ENCODE assay signal across 9 cellular contexts in the genomic region with DNA sequence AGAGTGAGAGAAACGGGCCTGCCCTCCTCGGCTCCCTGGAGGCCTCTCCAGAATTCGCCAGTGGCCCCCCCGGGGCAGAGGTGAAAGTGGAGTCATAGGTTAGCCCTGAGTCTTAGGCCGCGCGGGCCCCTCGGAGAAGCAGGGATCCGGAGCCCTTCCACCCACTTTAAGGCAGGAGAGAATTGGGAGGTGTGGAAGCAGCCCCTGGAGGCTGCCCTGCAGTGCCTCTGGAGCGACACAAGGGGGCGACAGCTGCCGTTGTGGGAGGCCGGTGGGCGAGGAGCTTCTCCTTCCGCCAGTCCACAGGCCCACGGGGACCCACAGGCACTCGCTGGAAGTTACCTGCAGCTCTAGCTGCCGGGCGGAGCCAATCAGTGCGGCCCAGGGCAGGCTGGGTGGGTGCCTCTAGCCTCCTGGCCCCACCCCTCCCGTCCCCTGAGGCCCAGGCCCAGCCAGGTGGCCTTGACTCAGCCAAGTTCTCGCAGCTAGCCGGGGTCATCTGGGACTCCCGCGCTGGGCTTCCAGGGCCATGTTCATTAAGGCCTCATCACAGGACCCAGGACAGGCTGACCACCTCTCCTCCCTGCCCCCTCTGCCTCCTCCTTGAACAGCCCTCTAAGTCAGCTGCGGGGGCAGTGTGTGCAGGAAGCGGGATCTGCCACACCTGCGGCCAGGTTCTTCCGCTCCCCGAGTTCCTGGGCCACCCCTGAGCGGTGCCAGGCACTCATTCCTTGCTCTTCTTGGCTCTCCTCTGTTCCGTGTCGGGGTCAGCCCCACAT. TPM values are rescaled to one million over a fixed set of nuclear protein-coding genes. Genes with fewer than 3 reads are reported as not detected.
DNase-seq lines count a peak whose midpoint lies in the region; ATAC-seq and TF ChIP-seq lines count a peak whose summit lies in the region.
"Had no signal": no experiment of that assay in that cellular context is flagged by ENCODE, and none has a peak within 500 bp of the region (broad histone marks: within the 10 kb centered on the region; RNA-seq: fewer than 3 reads in every experiment).

No MANE protein-coding gene starts in this region.

- H3K27me3 Mint-ChIP-seq in activated T-helper 2 cell treated with anti-CD3 and anti-CD28 coated beads, Interferon-gamma antibody, Interleukin-2, Interleukin-4, amounts not matched to agents 10 μg/mL and 5 μg/mL and 100 μg/mL, durations not matched to agents 14 hours and 24 hours and 36 hours (ENCODE audit: low read depth), result no peaks in the 10 kb centered on the region

- DNase-seq in GM10248 (ENCODE audit: extremely low spot score) (peak; percentile 69), OCI-LY7 (ENCODE audit: low spot score) (peak; percentile 71), fibroblast of villous mesenchyme (ENCODE audit: low read depth) (no peak), psoas muscle (peak; percentile 73 to 88), left lobe of liver (ENCODE audit: low spot score) (no peak), GF-D8 (lab: John Stamatoyannopoulos, UW) (no peak)
- DNase-seq in activated T-helper 2 cell treated with anti-CD3 and anti-CD28 coated beads, Interferon-gamma antibody, Interleukin-2, Interleukin-4, amounts not matched to agents 10 μg/mL and 5 μg/mL and 100 μg/mL, durations not matched to agents 14 hours and 24 hours and 36 hours (ENCODE audit: low spot score), result peak; percentile 63

- peaks cover 47% of the 10 kb centered on the region for H3K4me1 Mint-ChIP-seq in activated T-helper 2 cell treated with anti-CD3 and anti-CD28 coated beads, Interferon-gamma antibody, Interleukin-2, Interleukin-4, amounts not matched to agents 10 μg/mL and 5 μg/mL and 100 μg/mL, durations not matched to agents 14 hours and 24 hours and 36 hours (ENCODE audit: low read depth)

- H3K4me3 Mint-ChIP-seq in activated T-helper 2 cell treated with anti-CD3 and anti-CD28 coated beads, Interferon-gamma antibody, Interleukin-2, Interleukin-4, amounts not matched to agents 10 μg/mL and 5 μg/mL and 100 μg/mL, durations not matched to agents 14 hours and 24 hours and 36 hours (ENCODE audit: low read depth), result peak overlapping the region; percentile 73

- peaks cover 21% of the 10 kb centered on the region; the same call in 1 of the 2 replicates for H3K36me3 ChIP-seq in OCI-LY7 (ENCODE audit: insufficient read depth, low read length)
- H3K36me3 ChIP-seq in psoas muscle (ENCODE audit: insufficient read depth in 1 of 2, low read depth in 1 of 2), result no peaks in the 10 kb centered on the region

- peaks cover 29% of the 10 kb centered on the region for H3K36me3 Mint-ChIP-seq in activated T-helper 2 cell treated with anti-CD3 and anti-CD28 coated beads, Interferon-gamma antibody, Interleukin-2, Interleukin-4, amounts not matched to agents 10 μg/mL and 5 μg/mL and 100 μg/mL, durations not matched to agents 14 hours and 24 hours and 36 hours (ENCODE audit: low read depth)

- BruUV-seq in OCI-LY7 (replicated peaks; lab: Mats Ljungman, UMichigan), result no TSS peak

- POLR2A ChIA-PET in GM10248 (lab: Yijun Ruan, JAX) (no interaction called here), OCI-LY7 (lab: Charles Lee) (interaction anchor here (0.8 to 2.7 kb wide), 3 partner anchors 10 to 266 kb away, joined by 3 to 14 read pairs (median 4); no protein-coding TSS in a partner anchor)

- CTCF ChIA-PET in GM10248 (lab: Yijun Ruan, JAX), result interaction anchor here (1.0 to 21.1 kb wide), 28 partner anchors 8 to 193 kb away, joined by 3 to 452 read pairs (median 4); partner anchors contain the start of gene CREB3L1
- CTCF ChIA-PET in OCI-LY7 (lab: Charles Lee; ENCODE audit: unreplicated experiment), result interaction anchor here (0.5 to 1.9 kb wide), 4 partner anchors 9 to 20 kb away, joined by 4 to 10 read pairs (median 5); no protein-coding TSS in a partner anchor

- H3K4me1 ChIP-seq in OCI-LY7 (ENCODE audit: insufficient read depth, low read length, poor library complexity, severe bottlenecking), result peaks cover 38% of the 10 kb centered on the region
- peaks cover 33% of the 10 kb centered on the region for H3K4me1 ChIP-seq in psoas muscle

- peak overlapping the region; percentile 43; the same call in 1 of the 2 replicates for H3K4me2 ChIP-seq in OCI-LY7 (ENCODE audit: low read length)

- H3K9me3 ChIP-seq in OCI-LY7 (ENCODE audit: low read length) (no peaks in the 10 kb centered on the region), psoas muscle (no peaks in the 10 kb centered on the region)

- H3K79me2 ChIP-seq in OCI-LY7 (ENCODE audit: insufficient read depth, low read depth, low read length), result peaks cover 36% of the 10 kb centered on the region

- H3K9me2 ChIP-seq in OCI-LY7 (ENCODE audit: insufficient read depth, low read length), result no peaks in the 10 kb centered on the region

- TF ChIP-seq CTCF in GM10248 (IDR thresholded peaks at IDR 0.05; ENCODE audit: control extremely low read depth, extremely low read depth, low read depth, missing control alignments), result peak; percentile 87
- TF ChIP-seq CTCF in OCI-LY7 (conservative IDR thresholded peaks at IDR 0.05; ENCODE audit: low read length), result peak; percentile 89
- TF ChIP-seq CTCF in fibroblast of villous mesenchyme (IDR thresholded peaks at IDR 0.05; ENCODE audit: insufficient read depth, low read depth, low read length), result peak; percentile 95
- peak; percentile 99 for TF ChIP-seq CTCF in psoas muscle (IDR thresholded peaks at IDR 0.05)

- H3K27ac Mint-ChIP-seq in activated T-helper 2 cell treated with anti-CD3 and anti-CD28 coated beads, Interferon-gamma antibody, Interleukin-2, Interleukin-4, amounts not matched to agents 10 μg/mL and 5 μg/mL and 100 μg/mL, durations not matched to agents 14 hours and 24 hours and 36 hours, result peak overlapping the region; percentile 72

- H3K9me3 Mint-ChIP-seq in activated T-helper 2 cell treated with anti-CD3 and anti-CD28 coated beads, Interferon-gamma antibody, Interleukin-2, Interleukin-4, amounts not matched to agents 10 μg/mL and 5 μg/mL and 100 μg/mL, durations not matched to agents 14 hours and 24 hours and 36 hours, result no peaks in the 10 kb centered on the region

- WGBS in psoas muscle, 3 donors, result 31 to 45% (median 42%) methylated on average over 27 to 33 of the region's 33 CpGs

- intact Hi-C loops in OCI-LY7 (cut with micrococcal nuclease; ENCODE audit: unreplicated experiment) (loop anchor here (1.0 kb wide), 1 partner anchor 15 kb away; no protein-coding TSS in a partner anchor), psoas muscle (cut with DNase I) (loop anchor here in 1 of 2 donors (1.0 to 5.0 kb wide), 2 partner anchors 15 to 585 kb away; partner anchors contain the start of gene CSTPP1)
- intact Hi-C loops in activated T-helper 2 cell treated with anti-CD3 and anti-CD28 coated beads, Interferon-gamma antibody, Interleukin-2, Interleukin-4, amounts not matched to agents 10 μg/mL and 5 μg/mL and 100 μg/mL, durations not matched to agents 14 hours and 24 hours and 36 hours (cut with micrococcal nuclease), result loop anchor here (2.0 kb wide), 1 partner anchor 29 kb away; the partner anchor contains the start of gene MDK

- H3K27ac ChIP-seq in OCI-LY7 (ENCODE audit: low read depth, low read length, poor library complexity, severe bottlenecking) (no peak overlapping the region), psoas muscle (peak overlapping the region; percentile 69)

- no peaks in the 10 kb centered on the region for H3K27me3 ChIP-seq in psoas muscle (ENCODE audit: insufficient read depth in 3 of 3, low read length in 2 of 3)

- peaks cover 8% of the 10 kb centered on the region; the same call in 1 of the 2 replicates for H4K20me1 ChIP-seq in OCI-LY7 (ENCODE audit: insufficient read depth, low read length)

- ATAC-seq in psoas muscle (peak; percentile 75 to 84 (median 78)), left lobe of liver (no peak), HG03442 (IDR thresholded peaks at IDR 0.05; ENCODE audit: unreplicated experiment) (no peak)

- H3K4me3 ChIP-seq in OCI-LY7 (ENCODE audit: low read depth, low read length, poor library complexity, severe bottlenecking) (no peak overlapping the region), fibroblast of villous mesenchyme (ENCODE audit: low read depth, low read length) (no peak overlapping the region), psoas muscle (peak overlapping the region; percentile 50)

- H2AFZ ChIP-seq in OCI-LY7 (ENCODE audit: low read length), result no peak overlapping the region

RNA-seq across cellular contexts. Expression of gene DGKZ, which starts 5.0 kb away (rescaled TPM):
- 110 and 134 TPM in 2 replicates for total RNA-seq in OCI-LY7 (2014; rRNA removed; shearing (Covaris generic))
- total RNA-seq in OCI-LY7 (2022) (141 and 163 TPM in 2 replicates), fibroblast of villous mesenchyme (50.1 and 63.1 TPM in 2 replicates), psoas muscle (100 to 1,000 TPM in 1 of 4 donors, 10 to 100 TPM in 3; 90.2 to 138 (median 96.2) TPM), left lobe of liver (13.0 TPM)
- total RNA-seq in activated T-helper 2 cell treated with anti-CD3 and anti-CD28 coated beads, Interferon-gamma antibody, Interleukin-2, Interleukin-4, amounts not matched to agents 10 μg/mL and 5 μg/mL and 100 μg/mL, durations not matched to agents 14 hours and 24 hours and 36 hours, result 82.3 and 86.1 TPM in 2 replicates
- 10 to 100 TPM; 57.7 to 85.4 (median 62.0) TPM for polyA plus RNA-seq in psoas muscle

RNA-seq across cellular contexts. Expression of gene MDK, which starts 29.2 kb away (rescaled TPM):
- 4.1 and 5.1 TPM in 2 replicates for total RNA-seq in OCI-LY7 (2014; rRNA removed; shearing (Covaris generic))
- 5.4 and 6.2 TPM in 2 replicates for total RNA-seq in OCI-LY7 (2022)
- 2.8 and 4.5 TPM in 2 replicates for total RNA-seq in activated T-helper 2 cell treated with anti-CD3 and anti-CD28 coated beads, Interferon-gamma antibody, Interleukin-2, Interleukin-4, amounts not matched to agents 10 μg/mL and 5 μg/mL and 100 μg/mL, durations not matched to agents 14 hours and 24 hours and 36 hours
- total RNA-seq in fibroblast of villous mesenchyme, result 11.7 and 30.0 TPM in 2 replicates
- total RNA-seq in psoas muscle, result 1 to 10 TPM; 1.4 to 6.3 (median 2.4) TPM
- 1 to 10 TPM; 1.2 to 2.0 (median 1.8) TPM for polyA plus RNA-seq in psoas muscle
- 2.0 TPM for total RNA-seq in left lobe of liver

RNA-seq across cellular contexts. Expression of gene CHRM4, which starts 39.3 kb away (rescaled TPM):
- total RNA-seq in OCI-LY7 (2014; rRNA removed; shearing (Covaris generic)), result 0.09 TPM in 1 of 2 replicates, not detected in the other
- total RNA-seq in OCI-LY7 (2022) (0.24 TPM in 1 of 2 replicates, not detected in the other), fibroblast of villous mesenchyme (under 0.01 TPM in 1 of 2 replicates, not detected in the other), psoas muscle (not detected), left lobe of liver (not detected)
- 0.11 and 0.23 TPM in 2 replicates for total RNA-seq in activated T-helper 2 cell treated with anti-CD3 and anti-CD28 coated beads, Interferon-gamma antibody, Interleukin-2, Interleukin-4, amounts not matched to agents 10 μg/mL and 5 μg/mL and 100 μg/mL, durations not matched to agents 14 hours and 24 hours and 36 hours
- polyA plus RNA-seq in psoas muscle, result not detected
- total RNA-seq: RPMI7951 had no signal

Comparison
In these comparisons a context has a peak if more than half of its experiments do, and no peak if none do; other contexts are left out.
1. DNase-seq: peak in GM10248 (single experiment), OCI-LY7 (single experiment), activated T-helper 2 cell treated with anti-CD3 and anti-CD28 coated beads, Interferon-gamma antibody, Interleukin-2, Interleukin-4, amounts not matched to agents 10 μg/mL and 5 μg/mL and 100 μg/mL, durations not matched to agents 14 hours and 24 hours and 36 hours (single experiment) and psoas muscle (2 of 2); none in fibroblast of villous mesenchyme (single experiment), left lobe of liver (single experiment) and GF-D8 (single experiment).
2. ATAC-seq: peak in psoas muscle (4 of 4); none in left lobe of liver (single experiment) and HG03442 (single experiment).
3. Peak in every context shown above with its lines, with median percentiles within 50 percentile points of each other: CTCF ChIP-seq.